In genomic region chr9:41174994-41175393, GRCh38 we compare ENCODE assay signal across 5 cellular contexts. TPM values are rescaled to one million over a fixed set of nuclear protein-coding genes. Genes with fewer than 3 reads are reported as not detected.
"Had no signal": no experiment of that assay in that cellular context is flagged by ENCODE, and none has a peak within 500 bp of the region (broad histone marks: within the 10 kb centered on the region; RNA-seq: fewer than 3 reads in every experiment).

No MANE protein-coding gene starts in this region.

RNA-seq across cellular contexts. Expression of gene FOXD4L6, which starts 46.5 kb away (rescaled TPM):
- total RNA-seq: HT1080, K562, Right ventricle myocardium superior, SJSA1 had no signal
- polyA plus RNA-seq: IgD-negative memory B cell, K562 had no signal
